Comparison of ENCODE assay signal across 13 cellular contexts in the genomic region with DNA sequence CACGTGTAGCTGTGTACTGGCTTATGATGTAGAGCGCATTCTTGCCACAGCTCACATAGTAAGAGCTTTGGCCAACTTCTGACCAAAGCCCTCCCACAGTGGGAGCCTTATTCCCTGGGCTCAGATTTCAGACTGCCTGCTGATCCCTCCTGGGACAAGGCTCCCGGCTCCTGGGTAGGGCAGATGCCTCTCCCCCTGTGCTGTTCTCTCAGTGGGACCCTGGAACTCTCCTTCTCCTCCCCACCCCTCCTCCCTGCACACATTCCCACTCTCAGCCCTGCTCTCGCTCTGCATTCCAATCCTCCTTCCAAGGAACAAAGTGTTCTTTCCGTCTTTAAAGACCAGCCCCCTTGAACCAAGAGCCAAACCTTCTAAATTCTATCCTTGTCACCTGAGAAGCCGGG. TPM values are rescaled to one million over a fixed set of nuclear protein-coding genes. Genes with fewer than 3 reads are reported as not detected.
DNase-seq lines count a peak whose midpoint lies in the region; ATAC-seq and TF ChIP-seq lines count a peak whose summit lies in the region.
"Had no signal": no experiment of that assay in that cellular context is flagged by ENCODE, and none has a peak within 500 bp of the region (broad histone marks: within the 10 kb centered on the region; RNA-seq: fewer than 3 reads in every experiment).

No MANE protein-coding gene starts in this region.

- peaks cover 29% of the 10 kb centered on the region for H3K27me3 Mint-ChIP-seq in WTC11 (ENCODE audit: low read depth)
- peaks cover 8% of the 10 kb centered on the region for H3K27me3 Mint-ChIP-seq in mesothelial cell of epicardium (ENCODE audit: low read depth)

- POLR2A ChIA-PET in WTC11 (lab: Charles Lee) = no interaction called here

- no peaks in the 10 kb centered on the region for H3K36me3 ChIP-seq in H7 (replicated peaks; ENCODE audit: control insufficient read depth, insufficient read depth, low read length)
- no peaks in the 10 kb centered on the region for H3K36me3 ChIP-seq in gastrocnemius medialis

- CTCF ChIA-PET in WTC11 (lab: Charles Lee) = interaction anchor here (0.8 to 2.0 kb wide), 4 partner anchors 14 to 128 kb away, joined by 3 to 11 read pairs (median 8); no protein-coding TSS in a partner anchor

- H3K9me3 Mint-ChIP-seq in WTC11 = peaks cover 22% of the 10 kb centered on the region
- H3K9me3 Mint-ChIP-seq in mesothelial cell of epicardium = peaks cover 15% of the 10 kb centered on the region

- ATAC-seq in WTC11 = peak; percentile 68
- peak; percentile 69 to 83 for ATAC-seq in gastrocnemius medialis
- ATAC-seq in GM19324 (IDR thresholded peaks at IDR 0.05; ENCODE audit: low FRiP score, unreplicated experiment) = no peak
- no peak for ATAC-seq in HG03521 (IDR thresholded peaks at IDR 0.05; ENCODE audit: unreplicated experiment)
- ATAC-seq: HepG2 had no signal

- in situ Hi-C loops in gastrocnemius medialis (cut with MboI; ENCODE audit: low sequenced_read_pairs in 4 of 4) = no loop called here

- H3K4me3 Mint-ChIP-seq in WTC11 (no peak overlapping the region), mesothelial cell of epicardium (no peak overlapping the region)

- H3K9me3 ChIP-seq in gastrocnemius medialis = no peaks in the 10 kb centered on the region

- H3K27me3 ChIP-seq in H7 (ENCODE audit: control insufficient read depth, insufficient read depth, low read length) (peaks cover 3% of the 10 kb centered on the region), gastrocnemius medialis (no peaks in the 10 kb centered on the region)
- H3K27me3 ChIP-seq: hepatocyte had no signal

- H3K27ac Mint-ChIP-seq in WTC11 (peak overlapping the region; percentile 88), mesothelial cell of epicardium (no peak overlapping the region)

- H3K27ac ChIP-seq in gastrocnemius medialis = peak overlapping the region in 3 of 4 donors; percentile 28 to 64 (median 41)
- H3K27ac ChIP-seq: hepatocyte had no signal

- H3K4me1 Mint-ChIP-seq in WTC11 (peaks cover 47% of the 10 kb centered on the region), mesothelial cell of epicardium (peaks cover 8% of the 10 kb centered on the region)

- DNase-seq in H7 = peak; percentile 67
- peak; percentile 37 for DNase-seq in WTC11 (ENCODE audit: low spot score)
- DNase-seq in fibroblast of mammary gland (ENCODE audit: low read depth) = peak; percentile 29
- DNase-seq in gastrocnemius medialis = peak in 1 of 2 donors; percentile 64
- no peak for DNase-seq in DMS153 (lab: John Stamatoyannopoulos, UW)
- no peak for DNase-seq in mesothelial cell of epicardium (ENCODE audit: low spot score in 2 of 2, unreplicated experiment in 2 of 2)
- DNase-seq: activated effector memory CD4-positive, alpha-beta T cell treated with anti-CD3 and anti-CD28 coated beads, Interleukin-2, amount 50 U/mL, for 16 hours; effector CD8-positive, alpha-beta T cell; NCI-H2081 treated with DMSO at 0.1 percent for 48 hours had no signal

- TF ChIP-seq POLR2A in gastrocnemius medialis (IDR thresholded peaks at IDR 0.05) = no peak

- peaks cover 21% of the 10 kb centered on the region for H3K36me3 Mint-ChIP-seq in WTC11
- no peaks in the 10 kb centered on the region for H3K36me3 Mint-ChIP-seq in mesothelial cell of epicardium

- peaks cover 0 to 10% of the 10 kb centered on the region in 2 donors for H3K4me1 ChIP-seq in gastrocnemius medialis

- TF ChIP-seq CTCF in WTC11 (IDR thresholded peaks at IDR 0.05) (no peak), fibroblast of mammary gland (conservative IDR thresholded peaks at IDR 0.05; ENCODE audit: control insufficient read depth, insufficient read depth, low read depth, low read length) (no peak), gastrocnemius medialis (IDR thresholded peaks at IDR 0.05 in 4 of 5, conservative IDR thresholded peaks at IDR 0.05 in 1 of 5) (no peak), mesothelial cell of epicardium (IDR thresholded peaks at IDR 0.05; ENCODE audit: unreplicated experiment) (no peak)

- no peak overlapping the region for H3K4me3 ChIP-seq in H7 (ENCODE audit: insufficient read depth, low read depth, low read length)
- no peak overlapping the region for H3K4me3 ChIP-seq in fibroblast of mammary gland (ENCODE audit: control insufficient read depth, low read depth, low read length)
- no peak overlapping the region for H3K4me3 ChIP-seq in gastrocnemius medialis
- H3K4me3 ChIP-seq: hepatocyte had no signal

- intact Hi-C loops in gastrocnemius medialis (cut with DNase I; ENCODE audit: low total_unique reads) = no loop called here

TF ChIP-seq in WTC11, 78 proteins besides CTCF, POLR2A, EP300 and RAD21:
- peak; percentile 55; the same call in 1 of the 2 replicates for TF ChIP-seq TEAD1 (CRISPR knock-in tag; IDR thresholded peaks at IDR 0.05)
- TF ChIP-seq, protein P1, sequence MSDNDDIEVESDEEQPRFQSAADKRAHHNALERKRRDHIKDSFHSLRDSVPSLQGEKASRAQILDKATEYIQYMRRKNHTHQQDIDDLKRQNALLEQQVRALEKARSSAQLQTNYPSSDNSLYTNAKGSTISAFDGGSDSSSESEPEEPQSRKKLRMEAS (CRISPR knock-in tag; IDR thresholded peaks at IDR 0.05) = 0 out of 2 replicates have a peak, but pooled peaks have one; percentile 33
- no peak for TF ChIP-seq ESRRA (CRISPR knock-in tag; IDR thresholded peaks at IDR 0.05; ENCODE audit: borderline replicate concordance)
- TF ChIP-seq ZNF423 (CRISPR knock-in tag; IDR thresholded peaks at IDR 0.05) = peak; percentile 98
TF ChIP-seq in WTC11: peak in this region for 3.

RNA-seq across cellular contexts. Expression of a gene that starts 17.5 kb away (rescaled TPM):
- total RNA-seq in H7 (2014; rRNA removed; shearing (Covaris generic)) = 0.21 and 0.63 TPM in 2 replicates
- total RNA-seq in WTC11 (2021) (0.37 to 0.73 TPM (median 0.72 TPM) in 3 replicates), gastrocnemius medialis (1 to 10 TPM; 1.9 to 3.2 (median 2.3) TPM), mesothelial cell of epicardium (not detected in 3 replicates)
- total RNA-seq: HepG2 had no signal

RNA-seq across cellular contexts. Expression of a gene that starts 47.3 kb away (rescaled TPM):
- total RNA-seq in H7 (2014; rRNA removed; shearing (Covaris generic)) = 4.3 and 4.9 TPM in 2 replicates
- 2.0 to 3.0 TPM (median 2.1 TPM) in 3 replicates for total RNA-seq in WTC11 (2021)
- total RNA-seq in gastrocnemius medialis = not detected
- total RNA-seq in mesothelial cell of epicardium = not detected in 3 replicates
- total RNA-seq: hepatocyte, HepG2 had no signal

Comparison
In these comparisons a context has a peak if more than half of its experiments do, and no peak if none do; other contexts are left out.
1. DNase-seq: peak in H7 (single experiment), WTC11 (single experiment) and fibroblast of mammary gland (single experiment); none in DMS153 (single experiment) and mesothelial cell of epicardium (0 of 2).
2. ATAC-seq: peak in WTC11 (single experiment) and gastrocnemius medialis (2 of 2); none in GM19324 (single experiment) and HG03521 (single experiment).